Comparison of ENCODE assay signal across 1 cellular context in genomic region chr3:77042892-77043291, GRCh38.
TF ChIP-seq lines count a peak whose summit lies in the region.

No MANE protein-coding gene starts in this region.

TF ChIP-seq in H1, 55 proteins besides CTCF, POLR2A, EP300 and RAD21 (continued from another document):
- TF ChIP-seq, protein P1, sequence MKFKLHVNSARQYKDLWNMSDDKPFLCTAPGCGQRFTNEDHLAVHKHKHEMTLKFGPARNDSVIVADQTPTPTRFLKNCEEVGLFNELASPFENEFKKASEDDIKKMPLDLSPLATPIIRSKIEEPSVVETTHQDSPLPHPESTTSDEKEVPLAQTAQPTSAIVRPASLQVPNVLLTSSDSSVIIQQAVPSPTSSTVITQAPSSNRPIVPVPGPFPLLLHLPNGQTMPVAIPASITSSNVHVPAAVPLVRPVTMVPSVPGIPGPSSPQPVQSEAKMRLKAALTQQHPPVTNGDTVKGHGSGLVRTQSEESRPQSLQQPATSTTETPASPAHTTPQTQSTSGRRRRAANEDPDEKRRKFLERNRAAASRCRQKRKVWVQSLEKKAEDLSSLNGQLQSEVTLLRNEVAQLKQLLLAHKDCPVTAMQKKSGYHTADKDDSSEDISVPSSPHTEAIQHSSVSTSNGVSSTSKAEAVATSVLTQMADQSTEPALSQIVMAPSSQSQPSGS (IDR thresholded peaks at IDR 0.05; ENCODE audit: low read length) = no peak
- no peak for TF ChIP-seq SP4 (IDR thresholded peaks at IDR 0.05; ENCODE audit: low read length)
- no peak for TF ChIP-seq GABPA (IDR thresholded peaks at IDR 0.05; ENCODE audit: borderline replicate concordance, insufficient read depth, low read length)
- no peak for TF ChIP-seq CTBP2 (IDR thresholded peaks at IDR 0.05; ENCODE audit: borderline replicate concordance, insufficient read depth, insufficient read length, low read length)
- TF ChIP-seq TCF12 (IDR thresholded peaks at IDR 0.05; ENCODE audit: low read depth, low read length) = no peak
- TF ChIP-seq TEAD4 (IDR thresholded peaks at IDR 0.05; ENCODE audit: low read depth, low read length) = no peak
- no peak for TF ChIP-seq SIN3A (conservative IDR thresholded peaks at IDR 0.05 in 1 of 2, IDR thresholded peaks at IDR 0.05 in 1 of 2; ENCODE audit: low read depth in 1 of 2, low read length in 2 of 2)
- TF ChIP-seq SAP30 (IDR thresholded peaks at IDR 0.05; ENCODE audit: insufficient read depth, insufficient replicate concordance, low read length) = no peak
- TF ChIP-seq JUN (IDR thresholded peaks at IDR 0.05; ENCODE audit: low read depth, low read length) = no peak
- no peak for TF ChIP-seq HDAC2 (IDR thresholded peaks at IDR 0.05; ENCODE audit: borderline replicate concordance in 1 of 2, low read depth in 2 of 2, low read length in 2 of 2)
